Comparison of ENCODE assay signal across 8 cellular contexts in the genomic region with DNA sequence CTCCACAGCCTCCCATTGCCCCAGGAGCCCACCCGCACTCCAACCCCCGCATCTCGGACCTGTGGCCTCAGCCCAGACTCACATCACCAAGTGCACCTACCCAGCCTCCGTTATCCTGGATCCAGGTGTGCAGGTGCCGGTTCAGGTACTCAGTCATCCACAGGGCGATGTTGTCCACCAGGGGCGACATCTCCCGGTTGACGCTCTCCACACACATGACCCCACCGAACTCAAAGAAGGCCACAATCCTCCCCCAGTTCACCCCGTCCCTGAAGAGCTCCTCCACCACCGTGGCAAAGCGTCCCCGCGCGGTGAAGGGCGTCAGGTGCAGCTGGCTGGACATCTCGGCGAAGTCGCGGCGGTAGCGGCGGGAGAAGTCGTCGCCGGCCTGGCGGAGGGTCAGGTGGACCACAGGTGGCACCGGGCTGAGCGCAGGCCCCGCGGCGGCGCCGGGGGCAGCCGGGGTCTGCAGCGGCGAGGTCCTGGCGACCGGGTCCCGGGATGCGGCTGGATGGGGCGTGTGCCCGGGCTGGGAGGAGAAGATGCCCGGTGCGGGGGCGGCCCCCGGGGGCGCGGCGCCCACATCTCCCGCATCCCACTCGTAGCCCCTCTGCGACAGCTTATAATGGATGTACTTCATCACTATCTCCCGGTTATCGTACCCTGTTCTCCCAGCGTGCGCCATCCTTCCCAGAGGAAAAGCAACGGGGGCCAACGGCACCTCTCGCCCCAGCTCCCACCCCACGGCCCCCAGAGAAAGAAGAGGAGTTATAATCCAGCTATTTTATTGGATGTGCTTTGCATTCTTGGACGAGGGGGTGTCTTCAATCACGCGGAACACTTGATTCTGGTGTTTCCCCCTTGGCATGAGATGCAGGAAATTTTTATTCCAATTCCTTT. TPM values are rescaled to one million over a fixed set of nuclear protein-coding genes. Genes with fewer than 3 reads are reported as not detected.
DNase-seq lines count a peak whose midpoint lies in the region; ATAC-seq and TF ChIP-seq lines count a peak whose summit lies in the region.

No MANE protein-coding gene starts in this region.

- DNase-seq in DND-41 (peak; percentile 74), SW480 (ENCODE audit: low spot score) (peak; percentile 53), ascending aorta (ENCODE audit: low spot score in 2 of 2) (peak; percentile 21 to 85), kidney glomerular epithelial cell (lab: John Stamatoyannopoulos, UW) (no peak)
- peak; percentile 65 for DNase-seq in stimulated activated CD4-positive, alpha-beta T cell treated with anti-CD3 and anti-CD28 coated beads, Interleukin-12 subunit alpha, Interleukin-12 subunit beta, amount 100 ng/mL, for 24 hours (ENCODE audit: low read depth in 2 of 2)

- peak; percentile 48 for ATAC-seq in DND-41 (ENCODE audit: insufficient read depth, low read depth)
- peak; percentile 46 for ATAC-seq in GM21381 (IDR thresholded peaks at IDR 0.05; ENCODE audit: unreplicated experiment)

- H3K9me3 ChIP-seq in DND-41 (ENCODE audit: insufficient read depth, low read length, severe bottlenecking): no peaks in the 10 kb centered on the region
- H3K9me3 ChIP-seq in ascending aorta: no peaks in the 10 kb centered on the region
- H3K9me3 ChIP-seq in iPS-18a (ENCODE audit: control insufficient read depth, low read depth, low read length): no peaks in the 10 kb centered on the region

- H3K4me2 ChIP-seq in DND-41 (ENCODE audit: insufficient read depth, low read length): peak overlapping the region; percentile 84
- peak overlapping the region; percentile 91 for H3K4me2 ChIP-seq in KMS-11

- H4K20me1 ChIP-seq in DND-41 (ENCODE audit: insufficient read depth, low read length) (peaks cover 51% of the 10 kb centered on the region), KMS-11 (ENCODE audit: insufficient read depth) (0 out of 2 replicates have a peak, but pooled peaks cover 6% of the 10 kb centered on the region)

- H2AFZ ChIP-seq in DND-41 (ENCODE audit: low read depth, low read length) (peak overlapping the region; percentile 21), KMS-11 (ENCODE audit: low read depth) (peak overlapping the region; percentile 57; the same call in 1 of the 2 replicates)

- intact Hi-C loops in ascending aorta (cut with DNase I): loop anchor here (1.0 to 5.0 kb wide), 3 partner anchors 81 to 187 kb away; no protein-coding TSS in a partner anchor

- H3K4me1 ChIP-seq in DND-41 (ENCODE audit: insufficient read depth, low read length): peaks cover 70% of the 10 kb centered on the region
- peaks cover 61% of the 10 kb centered on the region for H3K4me1 ChIP-seq in KMS-11 (ENCODE audit: low read depth, poor library complexity, severe bottlenecking)
- H3K4me1 ChIP-seq in ascending aorta: peaks cover 5 to 19% of the 10 kb centered on the region in 2 donors
- H3K4me1 ChIP-seq in iPS-18a (ENCODE audit: control insufficient read depth, low read depth, low read length): peaks cover 16% of the 10 kb centered on the region

- no peaks in the 10 kb centered on the region for H3K27me3 ChIP-seq in DND-41 (ENCODE audit: insufficient read depth, low read length, poor library complexity)
- H3K27me3 ChIP-seq in KMS-11 (ENCODE audit: insufficient read depth, low read depth): no peaks in the 10 kb centered on the region
- no peaks in the 10 kb centered on the region for H3K27me3 ChIP-seq in ascending aorta
- H3K27me3 ChIP-seq in iPS-18a (ENCODE audit: control insufficient read depth, insufficient read depth, low read length): peaks cover 45% of the 10 kb centered on the region

- H3K36me3 ChIP-seq in DND-41 (ENCODE audit: insufficient read depth, low read length) (peaks cover 33% of the 10 kb centered on the region), KMS-11 (ENCODE audit: insufficient read depth) (no peaks in the 10 kb centered on the region), ascending aorta (no peaks in the 10 kb centered on the region), iPS-18a (ENCODE audit: control insufficient read depth, low read depth, low read length) (no peaks in the 10 kb centered on the region)

- H3K9ac ChIP-seq in DND-41 (ENCODE audit: low read depth, low read length) (peak overlapping the region; percentile 78), KMS-11 (peak overlapping the region; percentile 81), iPS-18a (ENCODE audit: low read length) (no peak overlapping the region)

- peak overlapping the region; percentile 75 to 95 for H3K4me3 ChIP-seq in DND-41 (ENCODE audit: low read depth in 1 of 2, low read length in 2 of 2)
- no peak overlapping the region for H3K4me3 ChIP-seq in KMS-11 (IDR thresholded peaks at IDR 0.05; ENCODE audit: insufficient read depth, low read depth, low read length)
- H3K4me3 ChIP-seq in ascending aorta: peak overlapping the region; percentile 56 to 68
- H3K4me3 ChIP-seq in iPS-18a (ENCODE audit: low read length): peak overlapping the region; percentile 85

- H3K79me2 ChIP-seq in DND-41 (ENCODE audit: insufficient read depth, low read length) (peaks cover 77% of the 10 kb centered on the region), KMS-11 (ENCODE audit: insufficient read depth, low read depth) (peaks cover 62% of the 10 kb centered on the region)

- H3K27ac ChIP-seq in DND-41 (ENCODE audit: low read length) (peak overlapping the region; percentile 95), KMS-11 (peak overlapping the region; percentile 60), ascending aorta (peak overlapping the region; percentile 42 to 55), iPS-18a (ENCODE audit: low read length) (no peak overlapping the region)

- TF ChIP-seq CTCF in DND-41 (IDR thresholded peaks at IDR 0.05; ENCODE audit: borderline replicate concordance, extremely low read depth, low read length, poor library complexity, severe bottlenecking) (peak; percentile 91), KMS-11 (conservative IDR thresholded peaks at IDR 0.05; ENCODE audit: low read depth, low read length) (peak; percentile 91), ascending aorta (IDR thresholded peaks at IDR 0.05) (peak; percentile 75 to 93 (median 89))

RNA-seq across cellular contexts. Expression of gene BCL2, which starts 1.3 kb away (rescaled TPM):
- 20.5 TPM for total RNA-seq in ascending aorta

RNA-seq across cellular contexts. Expression of gene KDSR, which starts 48.8 kb away (rescaled TPM):
- total RNA-seq in ascending aorta: 208 TPM
